Comparison of ENCODE assay signal across 9 cellular contexts in the genomic region with DNA sequence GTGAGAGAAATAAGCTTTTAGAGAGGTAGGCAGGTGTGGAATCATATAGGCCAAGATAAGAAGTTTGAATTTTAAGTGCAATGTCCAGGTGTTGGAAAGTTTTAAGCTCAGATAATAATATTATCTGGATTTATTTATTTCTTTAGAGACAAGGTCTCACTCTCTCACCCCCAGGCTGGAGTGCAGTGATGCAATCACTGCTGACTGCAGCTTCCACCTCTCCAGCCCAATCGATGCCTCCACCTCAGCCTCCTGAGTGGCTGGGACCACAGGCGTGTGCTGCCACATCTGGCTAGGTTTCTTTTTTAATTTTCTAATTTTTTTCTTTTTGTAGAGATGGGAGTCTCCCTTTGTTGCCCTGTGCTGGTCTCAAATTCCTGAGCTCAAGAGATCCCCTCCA. TPM values are rescaled to one million over a fixed set of nuclear protein-coding genes. Genes with fewer than 3 reads are reported as not detected.
"Had no signal": no experiment of that assay in that cellular context is flagged by ENCODE, and none has a peak within 500 bp of the region (broad histone marks: within the 10 kb centered on the region; RNA-seq: fewer than 3 reads in every experiment).

No MANE protein-coding gene starts in this region.

- DNase-seq: GOT3, H9, HCEC 1CT, IMR-90, KBM-7 had no signal

- H3K4me2 ChIP-seq: KMS-11 had no signal

- H3K9me3 Mint-ChIP-seq: H9 had no signal

- H3K27ac ChIP-seq: KMS-11 had no signal

- FAIRE-seq: H54, HTR-8/SVneo had no signal

- H3K9ac ChIP-seq: KMS-11 had no signal

- H3K4me3 Mint-ChIP-seq: H9 had no signal

RNA-seq across cellular contexts. Expression of a gene that starts 5.5 kb away (rescaled TPM):
- total RNA-seq: H9, HT-29, IMR-90 had no signal
- polyA plus RNA-seq: IMR-90 had no signal

RNA-seq across cellular contexts. Expression of a gene that starts 36.3 kb away (rescaled TPM):
- total RNA-seq: H9, HT-29, IMR-90 had no signal
- polyA plus RNA-seq: IMR-90 had no signal

RNA-seq across cellular contexts. Expression of a gene that starts 36.4 kb away (rescaled TPM):
- total RNA-seq: H9, HT-29, IMR-90 had no signal
- polyA plus RNA-seq: IMR-90 had no signal

RNA-seq across cellular contexts. Expression of a gene that starts 54.2 kb away (rescaled TPM):
- total RNA-seq: H9, HT-29, IMR-90 had no signal
- polyA plus RNA-seq: IMR-90 had no signal
